ENCODE assay signal across 32 cellular contexts in genomic region chr6:115984809-115985208, GRCh38.
"Had no signal": no experiment of that assay in that cellular context is flagged by ENCODE, and none has a peak within 500 bp of the region (broad histone marks: within the 10 kb centered on the region; RNA-seq: fewer than 3 reads in every experiment).

No MANE protein-coding gene starts in this region.

- H3K9me3 ChIP-seq: adrenal gland, ascending aorta, body of pancreas, breast epithelium had no signal

- H3K4me1 ChIP-seq: adrenal gland, ascending aorta, breast epithelium had no signal

- ATAC-seq: activated naive CD4-positive, alpha-beta T cell treated with anti-CD3 and anti-CD28 coated beads, Interleukin-2, amount 50 U/mL, for 72 hours; activated naive CD8-positive, alpha-beta T cell treated with anti-CD3 and anti-CD28 coated beads, Interleukin-2, amount 50 U/mL, for 24 hours; activated T-cell treated with anti-CD3 and anti-CD28 coated beads, Interleukin-2, amount 50 U/mL, for 4 hours; activated T-cell treated with anti-CD3 and anti-CD28 coated beads, Interleukin-2, amount 50 U/mL, for 72 hours; activated T-helper 17 cell treated with anti-CD3 and anti-CD28 coated beads, Interleukin-2, amount 50 U/mL, for 72 hours; body of pancreas had no signal

- H3K4me3 ChIP-seq: adrenal gland, ascending aorta, body of pancreas, breast epithelium, cardiac muscle cell had no signal

- H3K36me3 ChIP-seq: adrenal gland, ascending aorta, brain microvascular endothelial cell, breast epithelium, cardiac muscle cell had no signal

- DNase-seq: activated effector memory CD4-positive, alpha-beta T cell treated with anti-CD3 and anti-CD28 coated beads, Interleukin-2, amount 50 U/mL, for 16 hours; activated effector memory CD4-positive, alpha-beta T cell treated with Interleukin-2 at 50 U/mL for 16 hours; activated gamma-delta T cell; activated gamma-delta T cell treated with Interleukin-2 at 50 U/mL for 16 hours; activated naive CD4-positive, alpha-beta T cell; activated naive CD4-positive, alpha-beta T cell treated with anti-CD3 and anti-CD28 coated beads for 36 hours; activated naive CD4-positive, alpha-beta T cell treated with anti-CD3 and anti-CD28 coated beads, Interleukin-2, amount 10 ng/mL, durations not matched to agents 7 days and 5 days; activated naive CD4-positive, alpha-beta T cell treated with anti-CD3 and anti-CD28 coated beads, Interleukin-2, amount 50 U/mL, for 16 hours; activated naive CD4-positive, alpha-beta T cell treated with Interleukin-2 at 50 U/mL for 16 hours; activated naive CD8-positive, alpha-beta T cell treated with anti-CD3 and anti-CD28 coated beads for 36 hours; activated naive CD8-positive, alpha-beta T cell treated with anti-CD3 and anti-CD28 coated beads, Interleukin-2, amount 10 ng/mL, durations not matched to agents 7 days and 5 days; activated naive CD8-positive, alpha-beta T cell treated with anti-CD3 and anti-CD28 coated beads, Interleukin-2, amount 50 U/mL, for 24 hours; activated T-cell treated with anti-CD3 and anti-CD28 coated beads, Interleukin-2, amount 50 U/mL, for 1 hour; activated T-cell treated with anti-CD3 and anti-CD28 coated beads, Interleukin-2, amount 50 U/mL, for 24 hours; activated T-cell treated with anti-CD3 and anti-CD28 coated beads, Interleukin-2, amount 50 U/mL, for 4 hours; activated T-cell treated with anti-CD3 and anti-CD28 coated beads, Interleukin-2, amount 50 U/mL, for 48 hours; activated T-cell treated with anti-CD3 and anti-CD28 coated beads, Interleukin-2, amount 50 U/mL, for 72 hours; adrenal gland; amniotic stem cell; amygdala; anterior cingulate cortex; aorta; body of pancreas; brain microvascular endothelial cell; central memory CD4-positive, alpha-beta T cell; cerebellar nuclear complex had no signal

- H3K27ac ChIP-seq: adrenal gland, ascending aorta, body of pancreas, brain microvascular endothelial cell, breast epithelium, cardiac muscle cell had no signal

- H3K27me3 ChIP-seq: adrenal gland, ascending aorta, body of pancreas, brain microvascular endothelial cell, breast epithelium, cardiac muscle cell had no signal

- FAIRE-seq: astrocyte had no signal
